8 cellular contexts compared by ENCODE assay signal in the genomic region with DNA sequence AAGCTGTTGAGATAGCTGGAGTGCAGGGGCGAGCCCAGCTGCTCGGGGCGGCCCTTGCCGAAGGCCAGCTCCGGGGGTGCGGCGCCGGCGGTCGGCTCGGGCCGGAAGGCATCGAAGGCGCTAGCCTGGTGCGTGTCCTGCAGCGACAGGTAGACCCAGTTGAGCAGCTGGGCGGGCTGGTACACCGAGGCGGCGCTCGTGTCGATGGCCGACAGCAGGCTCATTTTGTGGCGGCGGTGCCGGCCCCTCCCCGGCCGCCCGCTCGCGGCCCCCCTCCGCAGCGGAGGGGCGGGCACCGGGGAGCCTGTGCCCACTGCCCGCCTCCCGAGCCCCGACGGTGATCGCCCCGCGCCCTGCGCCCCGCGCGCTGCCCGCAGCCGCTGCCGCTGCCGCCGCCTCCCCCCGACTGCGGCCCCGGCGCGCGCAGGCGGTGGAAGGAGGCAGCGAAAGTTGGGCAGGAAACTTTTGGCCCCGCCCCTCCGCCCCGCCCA. TPM values are rescaled to one million over a fixed set of nuclear protein-coding genes. Genes with fewer than 3 reads are reported as not detected.
DNase-seq lines count a peak whose midpoint lies in the region; ATAC-seq, FAIRE-seq and TF ChIP-seq lines count a peak whose summit lies in the region.

Gene ZCCHC24 (minus strand): TSS at position 408 of the 491 bp plus-strand sequence. CDS start 184 bp downstream, at position 224.

- H2BK20ac ChIP-seq in H1 (ENCODE audit: low read length) = no peak within 1 kb of the TSS

- peak within 1 kb of the TSS; percentile 49 to 68 (median 60) for H3K4me3 ChIP-seq in H1 (ENCODE audit: extremely low read depth in 1 of 4, insufficient read depth in 2 of 4, low read depth in 3 of 4, low read length in 4 of 4)
- H3K4me3 ChIP-seq in mucosa of descending colon = peak within 1 kb of the TSS; percentile 38
- H3K4me3 ChIP-seq in tibial nerve = peak within 1 kb of the TSS; percentile 70 to 94 (median 88)

- H3K27ac ChIP-seq in CD4-positive, alpha-beta T cell (ENCODE audit: low read depth, low read length) = no peak within 1 kb of the TSS
- H3K27ac ChIP-seq in H1 (ENCODE audit: low read depth, low read length) (no peak within 1 kb of the TSS), tibial nerve (peak within 1 kb of the TSS; percentile 68 to 98 (median 92))

- no peak within 1 kb of the TSS for H3K14ac ChIP-seq in H1 (ENCODE audit: insufficient read length)

- in situ Hi-C loops in SK-MEL-5 (cut with HindIII; ENCODE audit: low pct_unique_long_range_greater_than_20kb, low sequenced_read_pairs) = no loop called here

- H3K4me1 ChIP-seq in H1 (replicated peaks in 1 of 4; ENCODE audit: control insufficient read depth in 3 of 4, insufficient read depth in 4 of 4, low read length in 3 of 4) = peaks cover 6 to 21% (median 10%) of the 10 kb centered on the region in 4 experiments; a peak in 5 of 7 replicates
- H3K4me1 ChIP-seq in mucosa of descending colon (ENCODE audit: low read depth) = peaks cover 16% of the 10 kb centered on the region
- H3K4me1 ChIP-seq in tibial nerve = peaks cover 0 to 45% (median 35%) of the 10 kb centered on the region in 4 donors

- H3K23ac ChIP-seq in H1 (ENCODE audit: insufficient read length) = no peak within 1 kb of the TSS

- peaks cover 32% of the 10 kb centered on the region for H3K4me1 Mint-ChIP-seq in CD4-positive, alpha-beta T cell (ENCODE audit: low read depth)

- H3K9me3 ChIP-seq in CD4-positive, alpha-beta T cell (ENCODE audit: control insufficient read depth, low read length) = no peaks in the 10 kb centered on the region
- no peaks in the 10 kb centered on the region for H3K9me3 ChIP-seq in H1 (ENCODE audit: insufficient read depth in 2 of 2, low read depth in 1 of 2, low read length in 1 of 2)
- no peaks in the 10 kb centered on the region for H3K9me3 ChIP-seq in mucosa of descending colon
- no peaks in the 10 kb centered on the region for H3K9me3 ChIP-seq in tibial nerve

- peak in 1 of 10 experiments; percentile 36 for DNase-seq in CD4-positive, alpha-beta T cell
- peak; percentile 19 for DNase-seq in SK-MEL-5 (ENCODE audit: low read depth, low spot score)
- no peak for DNase-seq in H1 (ENCODE audit: low read depth in 1 of 2, low spot score in 2 of 2)
- DNase-seq in mucosa of descending colon = peak in 2 of 3 donors; percentile 57 to 84
- DNase-seq in tibial nerve (ENCODE audit: low spot score in 2 of 2) = no peak
- no peak for DNase-seq in AG08395 (ENCODE audit: low spot score)

- intact Hi-C loops in CD4-positive, alpha-beta T cell (cut with DNase I, micrococcal nuclease) = loop anchor here (5.0 to 10.0 kb wide), 5 partner anchors 380 to 1413 kb away; partner anchors contain the start of genes RPS24 (in 2 of the 2), ANXA11 (in 1 of the 2) and ZMIZ1 (in 1 of the 2)
- intact Hi-C loops in mucosa of descending colon (cut with DNase I, micrococcal nuclease) = no loop called here

- no peak within 1 kb of the TSS for H2BK5ac ChIP-seq in H1 (ENCODE audit: low read depth, low read length)

- WGBS in H1 (ENCODE audit: extremely low coverage in 1 of 2, insufficient coverage in 1 of 2, insufficient read length in 1 of 2, insufficient replicate concordance in 2 of 2, low coverage in 1 of 2, low lambda C conversion rate in 2 of 2, missing lambda C conversion rate in 1 of 2), 2 experiments = 0% methylated on average over 11 of the region's 62 CpGs; no CpG with 5 or more reads in 1 of the 2 experiments
- WGBS in tibial nerve, 2 donors = 0% methylated on average over 20 of the region's 62 CpGs; no CpG with 5 or more reads in 1 of the 2 donors

- no peaks in the 10 kb centered on the region for H3K79me2 ChIP-seq in H1 (ENCODE audit: control insufficient read depth in 1 of 2, insufficient read depth in 2 of 2, low read length in 2 of 2)

- TF ChIP-seq CTCF in CD4-positive, alpha-beta T cell (IDR thresholded peaks at IDR 0.05) = no peak
- TF ChIP-seq CTCF in H1 (IDR thresholded peaks at IDR 0.05; ENCODE audit: control extremely low read depth in 1 of 3, insufficient read depth in 1 of 3, low read depth in 1 of 3, low read length in 3 of 3) = no peak
- no peak for TF ChIP-seq CTCF in mucosa of descending colon (IDR thresholded peaks at IDR 0.05)
- peak in 2 of 5 experiments; percentile 50 to 52 for TF ChIP-seq CTCF in tibial nerve (IDR thresholded peaks at IDR 0.05)

- H3K27me3 Mint-ChIP-seq in CD4-positive, alpha-beta T cell = no peaks in the 10 kb centered on the region

- H3K27me3 ChIP-seq in CD4-positive, alpha-beta T cell (ENCODE audit: control insufficient read depth, insufficient read depth, low read length) = no peaks in the 10 kb centered on the region
- peaks cover 0 to 44% (median 30%) of the 10 kb centered on the region in 4 experiments; a peak in 6 of 7 replicates for H3K27me3 ChIP-seq in H1 (replicated peaks in 1 of 4; ENCODE audit: control insufficient read depth in 3 of 4, extremely low read depth in 1 of 4, insufficient read depth in 3 of 4, low read length in 3 of 4)
- H3K27me3 ChIP-seq in tibial nerve = no peaks in the 10 kb centered on the region

- no peak for FAIRE-seq in H1 (lab: Jason Lieb, UNC)

- H3K4me2 ChIP-seq in H1 (ENCODE audit: insufficient read depth in 1 of 2, low read depth in 2 of 2, low read length in 2 of 2) = peak within 1 kb of the TSS; percentile 83 to 94

- H3K79me1 ChIP-seq in H1 (ENCODE audit: low read depth, low read length) = no peaks in the 10 kb centered on the region

- TF ChIP-seq RAD21 in H1 (IDR thresholded peaks at IDR 0.05 in 1 of 2, conservative IDR thresholded peaks at IDR 0.05 in 1 of 2; ENCODE audit: low read depth in 2 of 2, low read length in 2 of 2) = no peak

- H3K36me3 Mint-ChIP-seq in CD4-positive, alpha-beta T cell (ENCODE audit: low read depth) = peaks cover 5% of the 10 kb centered on the region

- peak within 1 kb of the TSS; percentile 83 for H3K27ac Mint-ChIP-seq in CD4-positive, alpha-beta T cell

- H3K36me3 ChIP-seq in H1 (ENCODE audit: control insufficient read depth in 2 of 4, insufficient read depth in 4 of 4, low read length in 3 of 4) = no peaks in the 10 kb centered on the region
- no peaks in the 10 kb centered on the region for H3K36me3 ChIP-seq in mucosa of descending colon (ENCODE audit: low read depth)
- no peaks in the 10 kb centered on the region for H3K36me3 ChIP-seq in tibial nerve

- H4K91ac ChIP-seq in H1 (replicated peaks; ENCODE audit: insufficient read length, low read length) = peak within 1 kb of the TSS; percentile 11

- no peak within 1 kb of the TSS for H2BK120ac ChIP-seq in H1 (replicated peaks; ENCODE audit: low read depth, low read length)

- peak; percentile 11 for ATAC-seq in CD4-positive, alpha-beta T cell (ENCODE audit: poor library complexity)
- ATAC-seq in GM19035 (IDR thresholded peaks at IDR 0.05; ENCODE audit: unreplicated experiment) = peak; percentile 44
- ATAC-seq in HG03095 (IDR thresholded peaks at IDR 0.05; ENCODE audit: unreplicated experiment) = peak; percentile 29
- ATAC-seq in mucosa of descending colon = peak; percentile 28

- H3K56ac ChIP-seq in H1 (replicated peaks; ENCODE audit: insufficient read length, low read depth, low read length) = peak within 1 kb of the TSS; percentile 52

- TF ChIP-seq EP300 in H1 (IDR thresholded peaks at IDR 0.05; ENCODE audit: borderline replicate concordance in 1 of 2, low read depth in 2 of 2, low read length in 2 of 2) = no peak
- TF ChIP-seq EP300 in tibial nerve (IDR thresholded peaks at IDR 0.05) = no peak

- peak within 1 kb of the TSS; percentile 94 for H3K4me3 Mint-ChIP-seq in CD4-positive, alpha-beta T cell

- no peak within 1 kb of the TSS for H2AK5ac ChIP-seq in H1 (ENCODE audit: low read depth, low read length)

- H2AFZ ChIP-seq in H1 (ENCODE audit: low read length) = peak within 1 kb of the TSS; percentile 47; the same call in 1 of the 2 replicates

- CTCF ChIA-PET in CD4-positive, alpha-beta T cell (lab: Charles Lee) = interaction anchor here (0.8 to 1.9 kb wide), 2 partner anchors 97 to 154 kb away, joined by 3 to 4 read pairs; partner anchors contain the start of gene PPIF
- CTCF ChIA-PET in H1 (lab: Charles Lee; ENCODE audit: partially characterized antibody) = interaction anchor here (0.7 to 2.5 kb wide), 12 partner anchors 9 to 71 kb away, joined by 3 to 11 read pairs (median 5); no protein-coding TSS in a partner anchor

- POLR2A ChIA-PET in CD4-positive, alpha-beta T cell (lab: Charles Lee) = interaction anchor here (0.6 to 1.4 kb wide), 3 partner anchors 122 to 1043 kb away, joined by 3 to 5 read pairs (median 3); no protein-coding TSS in a partner anchor
- POLR2A ChIA-PET in H1 (lab: Charles Lee; ENCODE audit: partially characterized antibody) = interaction anchor here (0.6 to 1.4 kb wide), 12 partner anchors 10 to 176 kb away, joined by 3 to 6 read pairs (median 3); no protein-coding TSS in a partner anchor

- no peaks in the 10 kb centered on the region for H3K9me3 Mint-ChIP-seq in CD4-positive, alpha-beta T cell

- peak within 1 kb of the TSS; percentile 95; the same call in 1 of the 2 replicates for H2BK12ac ChIP-seq in H1 (ENCODE audit: low read depth, low read length)

- TF ChIP-seq POLR2A in H1 (IDR thresholded peaks at IDR 0.05; ENCODE audit: control extremely low read depth in 1 of 2, low read depth in 2 of 2, low read length in 2 of 2) (peak in 1 of 2 experiments; percentile 70; a peak in 2 of 3 replicates), tibial nerve (IDR thresholded peaks at IDR 0.05) (peak; percentile 94 to 98)

- H3K9ac ChIP-seq in H1 (replicated peaks in 1 of 4; ENCODE audit: extremely low read depth in 1 of 4, low read depth in 3 of 4, low read length in 3 of 4) = peak within 1 kb of the TSS; percentile 25 to 57 (median 42); a peak in 5 of 7 replicates

- 0 out of 2 replicates have a peak within 1 kb of the TSS, but pooled peaks have one; percentile 11 for H4K8ac ChIP-seq in H1 (ENCODE audit: extremely low read depth, insufficient read depth, low read length)

- H4K20me1 ChIP-seq in H1 (replicated peaks in 1 of 2; ENCODE audit: control insufficient read depth in 1 of 2, insufficient read depth in 2 of 2, low read length in 2 of 2) = peaks cover 2 to 3% of the 10 kb centered on the region in 2 experiments

- H4K5ac ChIP-seq in H1 (ENCODE audit: insufficient read length, low read depth, low read length) = no peak within 1 kb of the TSS

- H2BK15ac ChIP-seq in H1 (ENCODE audit: low read length) = peak within 1 kb of the TSS; percentile 61; the same call in 1 of the 2 replicates

- peaks cover 20% of the 10 kb centered on the region for H3K23me2 ChIP-seq in H1 (ENCODE audit: low read depth, low read length)

- no peak within 1 kb of the TSS for H3K4ac ChIP-seq in H1 (replicated peaks; ENCODE audit: insufficient read length, low read depth, low read length)

- H3K18ac ChIP-seq in H1 (ENCODE audit: extremely low read depth, low read length) = peak within 1 kb of the TSS; percentile 60; the same call in 1 of the 2 replicates

RNA-seq across cellular contexts. Expression of gene ZCCHC24, which starts in this region (rescaled TPM):
- under 1 TPM; 0.67 to 0.85 TPM for total RNA-seq in CD4-positive, alpha-beta T cell
- 3.3 and 4.0 TPM in 2 replicates for total RNA-seq in SK-MEL-5 (2014; rRNA removed; shearing (Covaris generic))
- polyA plus RNA-seq in SK-MEL-5 (2015; cell fraction: cytosol; rRNA removed) = 9.9 and 10.9 TPM in 2 replicates
- 2.3 and 3.3 TPM in 2 replicates for polyA plus RNA-seq in SK-MEL-5 (2015; cell fraction: nucleus; rRNA removed)
- 6.2 and 6.9 TPM in 2 replicates for total RNA-seq in H1 (2021; fragmentation: NEBNext Ultra II Directional; extraction: Animal tissue kit (Norgen Biotek cat#: 25700))
- 3.9 and 5.8 TPM in 2 replicates for polyA plus RNA-seq in H1 (2011; rRNA removed)
- 4.1 TPM for polyA plus RNA-seq in H1 (2011; cell fraction: cytosol; rRNA removed)
- polyA plus RNA-seq in H1 (2011; cell fraction: nucleus; rRNA removed) = 4.5 TPM
- polyA plus RNA-seq in H1 (2012, experiment 1 of 2) = 3.1 to 4.4 TPM (median 4.3 TPM) in 4 replicates
- polyA plus RNA-seq in H1 (2012, experiment 2 of 2) = 3.8 TPM
- polyA plus RNA-seq in H1 (2013, experiment 1 of 2) = 3.6 TPM
- 3.8 TPM for polyA plus RNA-seq in H1 (2013, experiment 2 of 2)
- 3.4 and 3.7 TPM in 2 replicates for polyA minus RNA-seq in H1 (2011; rRNA and poly(A)+ RNA removed)
- polyA minus RNA-seq in H1 (2011; cell fraction: cytosol; rRNA and poly(A)+ RNA removed) = 4.0 TPM
- polyA minus RNA-seq in H1 (2011; cell fraction: nucleus; rRNA and poly(A)+ RNA removed) = 3.2 TPM
- total RNA-seq in mucosa of descending colon (100 to 1,000 TPM in 1 of 3 donors, 10 to 100 TPM in 1, 1 to 10 TPM in 1; 5.6 to 125 (median 22.8) TPM), tibial nerve (100 to 1,000 TPM; 122 to 165 (median 138) TPM)

Comparison
In these comparisons a context has a peak if more than half of its experiments do, and no peak if none do; other contexts are left out.
1. Peak in ATAC-seq in CD4-positive, alpha-beta T cell; RNA of the gene not detected or under 1 TPM.
2. DNase-seq: peak in SK-MEL-5 (single experiment) and mucosa of descending colon (2 of 3); none in H1 (0 of 2), tibial nerve (0 of 2) and AG08395 (single experiment).
3. H3K27ac ChIP-seq: peak in tibial nerve (4 of 4); none in CD4-positive, alpha-beta T cell (single experiment) and H1 (single experiment).
4. H3K4me3 ChIP-seq: peak in every context shown above with its lines; median percentile 88 in tibial nerve; 60 in H1; 38 in mucosa of descending colon.
5. intact Hi-C loops: an anchor here in CD4-positive, alpha-beta T cell (5.0 to 10.0 kb wide); none called in mucosa of descending colon.
6. Peak in every context shown above with its lines, with median percentiles within 50 percentile points of each other: ATAC-seq.